ENCODE assay signal across 8 cellular contexts in the genomic region with DNA sequence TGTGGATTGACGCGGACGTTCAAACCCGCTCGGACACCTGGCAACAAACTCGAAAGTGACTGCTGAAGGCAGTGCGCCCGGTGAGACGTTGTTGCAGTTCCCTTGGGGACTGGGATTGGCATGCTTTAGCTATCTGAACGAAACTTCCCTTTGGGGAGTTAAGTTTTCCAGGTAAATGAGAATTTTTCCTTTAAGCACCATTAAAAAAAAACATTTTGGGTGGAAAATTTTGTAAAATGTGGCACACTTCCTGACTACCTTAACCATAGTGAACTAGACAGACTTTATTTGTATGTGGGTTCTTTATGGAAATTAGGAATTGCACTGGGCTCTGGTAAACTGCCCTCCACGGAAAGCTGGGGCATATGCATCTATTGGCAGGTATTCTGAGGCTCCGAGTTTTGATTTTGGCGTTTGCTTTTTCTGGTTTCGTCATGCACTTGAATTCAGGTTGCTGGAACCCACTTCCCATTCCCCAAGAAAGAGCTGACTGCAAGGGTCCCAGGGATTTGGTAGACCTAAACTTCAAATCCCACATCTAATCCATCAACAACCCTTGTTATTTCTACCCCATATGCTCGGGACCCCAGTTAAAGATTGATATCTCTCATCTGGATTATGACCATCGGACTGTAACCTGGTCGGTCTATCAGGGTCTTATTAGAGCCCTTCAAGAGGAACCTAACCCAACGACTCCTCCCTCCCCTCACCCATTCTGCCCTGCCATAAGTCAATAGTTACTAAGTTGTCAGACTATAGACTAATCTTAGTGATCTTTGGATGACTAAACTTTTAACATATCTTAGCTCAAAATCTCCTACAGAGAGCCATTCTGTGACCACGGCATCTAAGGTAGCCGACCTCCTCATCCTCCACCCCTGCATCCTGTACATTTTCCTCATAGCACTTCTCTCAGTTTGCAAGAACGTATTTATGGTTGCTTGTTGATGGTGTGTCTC. TPM values are rescaled to one million over a fixed set of nuclear protein-coding genes. Genes with fewer than 3 reads are reported as not detected.
A peak's percentile ranks its signal among the peaks of the same experiment; 100 is the strongest.
DNase-seq lines count a peak whose midpoint lies in the region; ATAC-seq and TF ChIP-seq lines count a peak whose summit lies in the region.

No MANE protein-coding gene starts in this region.

- peaks cover 7% of the 10 kb centered on the region for H3K4me1 ChIP-seq in HUES48 (ENCODE audit: control insufficient read depth, insufficient read depth, low read length)
- peaks cover 52% of the 10 kb centered on the region for H3K4me1 ChIP-seq in lower lobe of right lung
- peaks cover 28 to 57% (median 43%) of the 10 kb centered on the region in 4 donors for H3K4me1 ChIP-seq in upper lobe of left lung

- no peak overlapping the region for H3K9ac ChIP-seq in HUES48 (ENCODE audit: low read depth, low read length)

- intact Hi-C loops in lower lobe of right lung (cut with DNase I), result no loop called here

- H3K27ac ChIP-seq in HUES48 (ENCODE audit: low read depth, low read length) (no peak overlapping the region), lower lobe of right lung (peak overlapping the region; percentile 99), upper lobe of left lung (peak overlapping the region; percentile 99)

- peak overlapping the region; percentile 92 for H3K4me3 ChIP-seq in AG10803 (ENCODE audit: low read length)
- peak overlapping the region; percentile 92 for H3K4me3 ChIP-seq in HUES48 (ENCODE audit: low read depth, low read length)
- H3K4me3 ChIP-seq in astrocyte of the cerebellum (ENCODE audit: low read depth, low read length), result peak overlapping the region; percentile 91
- peak overlapping the region; percentile 97 for H3K4me3 ChIP-seq in lower lobe of right lung
- H3K4me3 ChIP-seq in upper lobe of left lung, result peak overlapping the region; percentile 71 to 83 (median 78)

- TF ChIP-seq CTCF in AG10803 (conservative IDR thresholded peaks at IDR 0.05; ENCODE audit: low read length), result no peak
- no peak for TF ChIP-seq CTCF in astrocyte of the cerebellum (IDR thresholded peaks at IDR 0.05; ENCODE audit: low read depth, low read length, missing control alignments)
- TF ChIP-seq CTCF in lower lobe of right lung (IDR thresholded peaks at IDR 0.05), result no peak
- TF ChIP-seq CTCF in upper lobe of left lung (IDR thresholded peaks at IDR 0.05), result no peak

- H3K9me3 ChIP-seq in HUES48 (ENCODE audit: control insufficient read depth, insufficient read depth, low read length), result no peaks in the 10 kb centered on the region
- no peaks in the 10 kb centered on the region for H3K9me3 ChIP-seq in lower lobe of right lung
- no peaks in the 10 kb centered on the region for H3K9me3 ChIP-seq in upper lobe of left lung

- ATAC-seq in lower lobe of right lung, result no peak
- no peak for ATAC-seq in upper lobe of left lung (ENCODE audit: low FRiP score in 2 of 2)
- ATAC-seq in GM19467 (IDR thresholded peaks at IDR 0.05; ENCODE audit: unreplicated experiment), result no peak

- H3K36me3 ChIP-seq in HUES48 (ENCODE audit: control insufficient read depth, insufficient read depth, low read length) (peaks cover 2% of the 10 kb centered on the region; the same call in 1 of the 2 replicates), lower lobe of right lung (no peaks in the 10 kb centered on the region), upper lobe of left lung (peaks cover 0 to 3% (median under 1%) of the 10 kb centered on the region in 4 donors)

- H3K27me3 ChIP-seq in HUES48 (ENCODE audit: control insufficient read depth, insufficient read depth, low read length), result peaks cover 9% of the 10 kb centered on the region; the same call in 1 of the 2 replicates
- H3K27me3 ChIP-seq in lower lobe of right lung (ENCODE audit: low read depth), result no peaks in the 10 kb centered on the region
- H3K27me3 ChIP-seq in upper lobe of left lung, result no peaks in the 10 kb centered on the region

- no peak for TF ChIP-seq POLR2A in upper lobe of left lung (IDR thresholded peaks at IDR 0.05)

- DNase-seq in AG10803 (ENCODE audit: low read depth) (no peak), astrocyte of the cerebellum (ENCODE audit: low read depth) (no peak), lower lobe of right lung (no peak), upper lobe of left lung (peak in 1 of 2 donors; percentile 20), DMS79 treated with DMSO at 0.1 percent for 48 hours (lab: John Stamatoyannopoulos, UW) (no peak), putamen (ENCODE audit: low spot score) (no peak)

- in situ Hi-C loops in astrocyte of the cerebellum (cut with HindIII; ENCODE audit: low sequenced_read_pairs), result no loop called here

- TF ChIP-seq EP300 in upper lobe of left lung (IDR thresholded peaks at IDR 0.05), result no peak

- 26 to 36% methylated on average over 17 to 21 of the region's 21 CpGs for WGBS in upper lobe of left lung, 2 donors

RNA-seq across cellular contexts. Expression of gene DYNLT1, which starts 0.8 kb away (rescaled TPM):
- 101 TPM for total RNA-seq in lower lobe of right lung
- 100 to 1,000 TPM in 3 of 6 donors, 10 to 100 TPM in 3; 49.2 to 119 (median 100) TPM for total RNA-seq in upper lobe of left lung

RNA-seq across cellular contexts. Expression of gene SYTL3, which starts 4.5 kb away (rescaled TPM):
- total RNA-seq in lower lobe of right lung (13.9 TPM), upper lobe of left lung (10 to 100 TPM; 10.3 to 28.3 (median 20.0) TPM)
